In genomic region chr9:92378825-92379535, GRCh38 we compare ENCODE assay signal across 14 cellular contexts. TPM values are rescaled to one million over a fixed set of nuclear protein-coding genes. Genes with fewer than 3 reads are reported as not detected.
A peak's percentile ranks its signal among the peaks of the same experiment; 100 is the strongest.
DNase-seq lines count a peak whose midpoint lies in the region; ATAC-seq, FAIRE-seq and TF ChIP-seq lines count a peak whose summit lies in the region.
"Had no signal": no experiment of that assay in that cellular context is flagged by ENCODE, and none has a peak within 500 bp of the region (broad histone marks: within the 10 kb centered on the region; RNA-seq: fewer than 3 reads in every experiment).

No MANE protein-coding gene starts in this region.

- no peak overlapping the region for H3K4me3 ChIP-seq in upper lobe of left lung

- TF ChIP-seq EP300 in upper lobe of left lung (IDR thresholded peaks at IDR 0.05): no peak

- H3K4me1 ChIP-seq in upper lobe of left lung: no peaks in the 10 kb centered on the region

- H3K36me3 Mint-ChIP-seq in activated CD4-positive, alpha-beta T cell treated with anti-CD3 and anti-CD28 coated beads, Interleukin-2, amount 10 ng/mL, durations not matched to agents 24 days and 14 days (ENCODE audit: low read depth): peaks cover 28% of the 10 kb centered on the region
- no peaks in the 10 kb centered on the region for H3K36me3 Mint-ChIP-seq in central memory CD8-positive, alpha-beta T cell (ENCODE audit: insufficient read depth)
- H3K36me3 Mint-ChIP-seq in osteocyte (ENCODE audit: unreplicated experiment) (peaks cover 24% of the 10 kb centered on the region), nephron progenitor cell (ENCODE audit: low read depth) (peaks cover 24% of the 10 kb centered on the region)

- H3K9me3 Mint-ChIP-seq in activated CD4-positive, alpha-beta T cell treated with anti-CD3 and anti-CD28 coated beads, Interleukin-2, amount 10 ng/mL, durations not matched to agents 24 days and 14 days: peaks cover 9% of the 10 kb centered on the region
- H3K9me3 Mint-ChIP-seq in central memory CD8-positive, alpha-beta T cell: peaks cover 18% of the 10 kb centered on the region
- H3K9me3 Mint-ChIP-seq in osteocyte (ENCODE audit: unreplicated experiment): peaks cover 17% of the 10 kb centered on the region
- peaks cover 24% of the 10 kb centered on the region for H3K9me3 Mint-ChIP-seq in nephron progenitor cell

- intact Hi-C loops in activated CD4-positive, alpha-beta T cell treated with anti-CD3 and anti-CD28 coated beads, Interleukin-2, amount 10 ng/mL, durations not matched to agents 24 days and 14 days (cut with micrococcal nuclease): no loop called here

- no peak for TF ChIP-seq POLR2A in upper lobe of left lung (IDR thresholded peaks at IDR 0.05)

- no peaks in the 10 kb centered on the region for H3K27me3 Mint-ChIP-seq in activated CD4-positive, alpha-beta T cell treated with anti-CD3 and anti-CD28 coated beads, Interleukin-2, amount 10 ng/mL, durations not matched to agents 24 days and 14 days
- no peaks in the 10 kb centered on the region for H3K27me3 Mint-ChIP-seq in central memory CD8-positive, alpha-beta T cell
- no peaks in the 10 kb centered on the region for H3K27me3 Mint-ChIP-seq in osteocyte (ENCODE audit: unreplicated experiment)
- peaks cover 3% of the 10 kb centered on the region for H3K27me3 Mint-ChIP-seq in nephron progenitor cell (ENCODE audit: low read depth, poor library complexity)
- H3K27me3 Mint-ChIP-seq: naive thymus-derived CD8-positive, alpha-beta T cell had no signal

- H3K27ac ChIP-seq in upper lobe of left lung: no peak overlapping the region

- DNase-seq in activated CD4-positive, alpha-beta T cell treated with anti-CD3 and anti-CD28 coated beads, Interleukin-2, amount 10 ng/mL, durations not matched to agents 24 days and 14 days: peak; percentile 68
- no peak for DNase-seq in activated CD4-positive, alpha-beta T cell treated with anti-CD3 and anti-CD28 coated beads for 48 hours
- peak; percentile 15 for DNase-seq in NCI-H345 (lab: John Stamatoyannopoulos, UW)
- no peak for DNase-seq in central memory CD8-positive, alpha-beta T cell (ENCODE audit: low spot score in 2 of 2)
- no peak for DNase-seq in osteocyte (ENCODE audit: extremely low spot score, unreplicated experiment)
- DNase-seq in upper lobe of left lung: no peak
- DNase-seq in HTR-8/SVneo (ENCODE audit: insufficient read length, low spot score): no peak
- no peak for DNase-seq in nephron progenitor cell
- DNase-seq: amygdala; H7; Kasumi-1; stimulated activated naive CD4-positive, alpha-beta T cell treated with Interleukin-2 at 50 U/mL for 16 hours had no signal

- TF ChIP-seq CTCF in osteocyte (IDR thresholded peaks at IDR 0.05): no peak
- no peak for TF ChIP-seq CTCF in upper lobe of left lung (IDR thresholded peaks at IDR 0.05)
- no peak for TF ChIP-seq CTCF in nephron progenitor cell (IDR thresholded peaks at IDR 0.05)

- no peaks in the 10 kb centered on the region for H3K36me3 ChIP-seq in upper lobe of left lung

- H3K27me3 ChIP-seq in upper lobe of left lung: no peaks in the 10 kb centered on the region

- 77 to 78% methylated on average over 6 of the region's 6 CpGs for WGBS in upper lobe of left lung, 2 donors

- no peak for ATAC-seq in central memory CD8-positive, alpha-beta T cell (replicated peaks; ENCODE audit: extremely low read depth, poor library complexity, severe bottlenecking)
- ATAC-seq in upper lobe of left lung (ENCODE audit: low FRiP score in 2 of 2): no peak

- H3K4me1 Mint-ChIP-seq in activated CD4-positive, alpha-beta T cell treated with anti-CD3 and anti-CD28 coated beads, Interleukin-2, amount 10 ng/mL, durations not matched to agents 24 days and 14 days: peaks cover 25% of the 10 kb centered on the region
- peaks cover 20% of the 10 kb centered on the region for H3K4me1 Mint-ChIP-seq in central memory CD8-positive, alpha-beta T cell
- H3K4me1 Mint-ChIP-seq in osteocyte (ENCODE audit: unreplicated experiment) (peaks cover 29% of the 10 kb centered on the region), nephron progenitor cell (no peaks in the 10 kb centered on the region)

- no peak for FAIRE-seq in HTR-8/SVneo (lab: Jason Lieb, UNC)

- H3K9me3 ChIP-seq in upper lobe of left lung: peaks cover 0 to 4% (median 0%) of the 10 kb centered on the region in 4 donors

- H3K27ac Mint-ChIP-seq in activated CD4-positive, alpha-beta T cell treated with anti-CD3 and anti-CD28 coated beads, Interleukin-2, amount 10 ng/mL, durations not matched to agents 24 days and 14 days: peak overlapping the region; percentile 34
- peak overlapping the region; percentile 62 for H3K27ac Mint-ChIP-seq in central memory CD8-positive, alpha-beta T cell (ENCODE audit: low read depth)
- H3K27ac Mint-ChIP-seq in osteocyte (ENCODE audit: unreplicated experiment) (peak overlapping the region; percentile 20), nephron progenitor cell (no peak overlapping the region)

- no peak overlapping the region for H3K4me3 Mint-ChIP-seq in activated CD4-positive, alpha-beta T cell treated with anti-CD3 and anti-CD28 coated beads, Interleukin-2, amount 10 ng/mL, durations not matched to agents 24 days and 14 days
- H3K4me3 Mint-ChIP-seq in central memory CD8-positive, alpha-beta T cell: no peak overlapping the region
- H3K4me3 Mint-ChIP-seq in osteocyte (ENCODE audit: unreplicated experiment): no peak overlapping the region
- H3K4me3 Mint-ChIP-seq in nephron progenitor cell: no peak overlapping the region

RNA-seq across cellular contexts. Expression of gene OGN, which starts 25.4 kb away (rescaled TPM):
- not detected in 2 replicates for total RNA-seq in activated CD4-positive, alpha-beta T cell treated with anti-CD3 and anti-CD28 coated beads, Interleukin-2, amount 10 ng/mL, durations not matched to agents 24 days and 14 days
- total RNA-seq in osteocyte (3.9 and 5.5 TPM in 2 replicates), upper lobe of left lung (10 to 100 TPM in 1 of 6 donors, 1 to 10 TPM in 3, under 1 TPM in 1, not detected in 1; 0.55 to 17.5 (median 5.4) TPM)
- total RNA-seq: epithelial cell of proximal tubule; H7; naive thymus-derived CD8-positive, alpha-beta T cell had no signal

RNA-seq across cellular contexts. Expression of gene OMD, which starts 45.3 kb away (rescaled TPM):
- not detected in 2 replicates for total RNA-seq in activated CD4-positive, alpha-beta T cell treated with anti-CD3 and anti-CD28 coated beads, Interleukin-2, amount 10 ng/mL, durations not matched to agents 24 days and 14 days
- total RNA-seq in osteocyte (27.2 and 31.1 TPM in 2 replicates), upper lobe of left lung (1 to 10 TPM in 5 of 6 donors, under 1 TPM in 1; 0.67 to 8.1 (median 4.7) TPM)
- total RNA-seq: epithelial cell of proximal tubule; H7; naive thymus-derived CD8-positive, alpha-beta T cell had no signal

RNA-seq across cellular contexts. Expression of gene CENPP, which starts 53.2 kb away (rescaled TPM):
- 26.9 and 27.5 TPM in 2 replicates for total RNA-seq in activated CD4-positive, alpha-beta T cell treated with anti-CD3 and anti-CD28 coated beads, Interleukin-2, amount 10 ng/mL, durations not matched to agents 24 days and 14 days
- total RNA-seq in osteocyte (11.6 and 13.1 TPM in 2 replicates), upper lobe of left lung (10 to 100 TPM in 1 of 6 donors, 1 to 10 TPM in 5; 2.9 to 17.8 (median 4.9) TPM)

RNA-seq across cellular contexts. Expression of gene NOL8, which starts 53.8 kb away (rescaled TPM):
- total RNA-seq in activated CD4-positive, alpha-beta T cell treated with anti-CD3 and anti-CD28 coated beads, Interleukin-2, amount 10 ng/mL, durations not matched to agents 24 days and 14 days: 84.9 and 90.9 TPM in 2 replicates
- total RNA-seq in osteocyte (36.8 and 37.2 TPM in 2 replicates), upper lobe of left lung (100 to 1,000 TPM in 1 of 6 donors, 10 to 100 TPM in 5; 22.1 to 107 (median 27.1) TPM)

Comparison
In these comparisons a context has a peak if more than half of its experiments do, and no peak if none do; other contexts are left out.
1. DNase-seq: peak in activated CD4-positive, alpha-beta T cell treated with anti-CD3 and anti-CD28 coated beads, Interleukin-2, amount 10 ng/mL, durations not matched to agents 24 days and 14 days (single experiment) and NCI-H345 (single experiment); none in activated CD4-positive, alpha-beta T cell treated with anti-CD3 and anti-CD28 coated beads for 48 hours (single experiment), central memory CD8-positive, alpha-beta T cell (0 of 2), osteocyte (single experiment), upper lobe of left lung (0 of 2), HTR-8/SVneo (single experiment) and nephron progenitor cell (single experiment).